In the genomic region with DNA sequence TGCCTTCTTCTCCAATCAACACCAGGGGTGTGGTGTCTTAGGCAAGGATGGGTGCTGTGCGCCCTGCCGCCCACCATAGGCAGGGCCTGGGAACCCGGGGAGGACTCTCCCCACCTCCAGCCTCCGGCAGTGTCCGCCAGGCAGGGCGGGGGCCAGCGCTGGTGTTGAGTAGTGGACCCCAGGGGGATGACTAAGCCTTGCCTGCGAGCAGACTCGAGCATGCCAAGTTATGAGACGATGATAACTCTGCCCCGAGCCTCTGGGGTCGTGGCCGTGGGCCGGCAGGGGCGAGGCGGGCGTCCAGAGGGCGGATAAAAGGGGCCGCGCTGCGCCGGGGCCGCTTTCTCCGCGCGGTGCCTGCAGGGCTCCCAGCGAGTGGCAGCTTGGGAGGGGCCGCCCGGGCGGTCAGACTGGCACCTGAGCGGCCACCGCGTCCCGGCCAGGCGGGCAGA, we compare ENCODE assay signal across 10 cellular contexts. TPM values are rescaled to one million over a fixed set of nuclear protein-coding genes. Genes with fewer than 3 reads are reported as not detected.
DNase-seq lines count a peak whose midpoint lies in the region; ATAC-seq and TF ChIP-seq lines count a peak whose summit lies in the region.
"Had no signal": no experiment of that assay in that cellular context is flagged by ENCODE, and none has a peak within 500 bp of the region (broad histone marks: within the 10 kb centered on the region; RNA-seq: fewer than 3 reads in every experiment).

A gene (plus strand): TSS at position 340 of the 452 bp plus-strand sequence. CDS start 245 bp downstream, outside the sequence.

- peak within 1 kb of the TSS; percentile 62 for H3K4me2 ChIP-seq in smooth muscle cell

- no peaks in the 10 kb centered on the region for H3K36me3 Mint-ChIP-seq in endodermal cell (ENCODE audit: low read depth)

- H3K27ac Mint-ChIP-seq in endodermal cell: no peak within 1 kb of the TSS

- H4K20me1 ChIP-seq in smooth muscle cell (ENCODE audit: low read depth): no peaks in the 10 kb centered on the region

- peaks cover 20% of the 10 kb centered on the region for H3F3A ChIP-seq in smooth muscle cell (ENCODE audit: low read depth)

- H3K9me3 ChIP-seq in endodermal cell (ENCODE audit: control insufficient read depth, low read length) (no peaks in the 10 kb centered on the region), left lung (no peaks in the 10 kb centered on the region), smooth muscle cell (replicated peaks; ENCODE audit: low read depth) (no peaks in the 10 kb centered on the region)

- peaks cover 2% of the 10 kb centered on the region for H3K4me1 Mint-ChIP-seq in endodermal cell

- no peak within 1 kb of the TSS for H3K9ac ChIP-seq in endodermal cell (ENCODE audit: extremely low read depth, low read length, poor library complexity, severe bottlenecking)
- no peak within 1 kb of the TSS for H3K9ac ChIP-seq in smooth muscle cell (ENCODE audit: low read depth)

- CTCF ChIA-PET in RWPE1 (lab: Yijun Ruan, JAX): interaction anchor here (0.7 kb wide), 1 partner anchor 14 kb away, joined by 3 read pairs; no protein-coding TSS in a partner anchor

- 0 out of 2 replicates have a peak within 1 kb of the TSS, but pooled peaks have one; percentile 12 for H3K4me3 ChIP-seq in HFF-Myc (replicated peaks; ENCODE audit: low read depth, low read length)
- no peak within 1 kb of the TSS for H3K4me3 ChIP-seq in endodermal cell (ENCODE audit: low read length)
- peak within 1 kb of the TSS; percentile 23 to 28 for H3K4me3 ChIP-seq in left lung
- no peak within 1 kb of the TSS for H3K4me3 ChIP-seq in smooth muscle cell

- H3K27me3 ChIP-seq in endodermal cell (ENCODE audit: control insufficient read depth, insufficient read depth, low read length, poor library complexity, severe bottlenecking) (peaks cover 73% of the 10 kb centered on the region), left lung (peaks cover 14 to 66% of the 10 kb centered on the region in 2 donors), smooth muscle cell (ENCODE audit: low read depth) (no peaks in the 10 kb centered on the region)

- H3K79me2 ChIP-seq in smooth muscle cell (ENCODE audit: low read depth): no peaks in the 10 kb centered on the region

- POLR2A ChIA-PET in RWPE1 (lab: Yijun Ruan, JAX; ENCODE audit: low non-redundant PET): no interaction called here

- intact Hi-C loops in left lung (cut with DNase I): no loop called here

- TF ChIP-seq CTCF in HFF-Myc (IDR thresholded peaks at IDR 0.05; ENCODE audit: low read depth, low read length, missing control alignments) (no peak), endodermal cell (conservative IDR thresholded peaks at IDR 0.05) (no peak), left lung (IDR thresholded peaks at IDR 0.05) (no peak), smooth muscle cell (IDR thresholded peaks at IDR 0.05; ENCODE audit: borderline replicate concordance, insufficient read depth, poor library complexity, severe bottlenecking) (no peak), RWPE1 (conservative IDR thresholded peaks at IDR 0.05; ENCODE audit: low read depth) (no peak)

- H3K4me1 ChIP-seq in endodermal cell (ENCODE audit: control insufficient read depth, insufficient read depth, low read length) (no peaks in the 10 kb centered on the region), left lung (peaks cover 3 to 23% of the 10 kb centered on the region in 2 donors), smooth muscle cell (ENCODE audit: low read depth) (peaks cover 17% of the 10 kb centered on the region)

- ATAC-seq in left lung: peak; percentile 64
- ATAC-seq in HG03354 (IDR thresholded peaks at IDR 0.05; ENCODE audit: poor library complexity, severe bottlenecking, unreplicated experiment): no peak

- H3K27ac ChIP-seq in endodermal cell (ENCODE audit: low read depth, low read length): no peak within 1 kb of the TSS
- H3K27ac ChIP-seq in left lung: peak within 1 kb of the TSS; percentile 18 to 71
- H3K27ac ChIP-seq in smooth muscle cell (ENCODE audit: low read depth): peak within 1 kb of the TSS; percentile 86
- no peak within 1 kb of the TSS for H3K27ac ChIP-seq in RWPE1
- H3K27ac ChIP-seq: epithelial cell of prostate had no signal

- no peak within 1 kb of the TSS for H2AFZ ChIP-seq in smooth muscle cell (ENCODE audit: low read depth)

- no peaks in the 10 kb centered on the region for H3K9me3 Mint-ChIP-seq in endodermal cell

- H3K27me3 Mint-ChIP-seq in endodermal cell (ENCODE audit: insufficient read depth): peaks cover 62% of the 10 kb centered on the region

- 20 to 22% methylated on average over 6 to 35 of the region's 35 CpGs for WGBS in endodermal cell (ENCODE audit: insufficient coverage in 1 of 2, insufficient read length in 1 of 2), 2 experiments
- WGBS in smooth muscle cell (ENCODE audit: low lambda C conversion rate): 90% methylated on average over 33 of the region's 35 CpGs

- no peaks in the 10 kb centered on the region for H3K36me3 ChIP-seq in endodermal cell (ENCODE audit: control insufficient read depth, insufficient read depth, low read length)
- no peaks in the 10 kb centered on the region for H3K36me3 ChIP-seq in left lung
- H3K36me3 ChIP-seq in smooth muscle cell (ENCODE audit: low read depth): no peaks in the 10 kb centered on the region

- DNase-seq in HFF-Myc (ENCODE audit: extremely low read depth, low read depth) (no peak), endodermal cell (no peak), left lung (peak; percentile 47 to 80), smooth muscle cell (lab: John Stamatoyannopoulos, UW; ENCODE audit: unreplicated experiment) (no peak), RWPE1 (ENCODE audit: low spot score) (no peak), NCI-H1930 (lab: John Stamatoyannopoulos, UW) (no peak), GM19238 (ENCODE audit: insufficient read length, low spot score) (no peak)

- H3K4me3 Mint-ChIP-seq in endodermal cell: peak within 1 kb of the TSS; percentile 12

RNA-seq across cellular contexts. Expression of the gene that starts here (rescaled TPM):
- total RNA-seq in endodermal cell: under 1 TPM; 0.13 to 0.33 TPM
- polyA plus RNA-seq in endodermal cell (2013, experiment 1 of 2): 0.64 TPM
- polyA plus RNA-seq in endodermal cell (2013, experiment 2 of 2): 0.21 TPM
- total RNA-seq in left lung: 10 to 100 TPM; 10.6 to 16.5 TPM
- not detected in 2 replicates for total RNA-seq in smooth muscle cell
- polyA plus RNA-seq in smooth muscle cell: not detected in 2 replicates
- total RNA-seq: activated CD8-positive, alpha-beta memory T cell treated with anti-CD3 and anti-CD28 coated beads for 36 hours had no signal

Comparison
In these comparisons a context has a peak if more than half of its experiments do, and no peak if none do; other contexts are left out.
1. RNA of the gene that starts here (total RNA-seq): 10.6 to 16.5 TPM in left lung; 0.13 to 0.33 TPM in endodermal cell and not detected in smooth muscle cell; every median in the first group is over 4 times any median in the second.
2. DNase-seq: peak in left lung (2 of 2); none in HFF-Myc (single experiment), endodermal cell (single experiment), smooth muscle cell (single experiment), RWPE1 (single experiment), NCI-H1930 (0 of 2) and GM19238 (single experiment).
3. H3K4me3 ChIP-seq: peak in HFF-Myc (single experiment) and left lung (2 of 2); none in endodermal cell (single experiment) and smooth muscle cell (single experiment).
4. H3K27ac ChIP-seq: peak in left lung (2 of 2) and smooth muscle cell (single experiment); none in endodermal cell (single experiment) and RWPE1 (single experiment).